8 cellular contexts compared by ENCODE assay signal in genomic region chr15:42919794-42920280, GRCh38. TPM values are rescaled to one million over a fixed set of nuclear protein-coding genes. Genes with fewer than 3 reads are reported as not detected.
DNase-seq lines count a peak whose midpoint lies in the region; ATAC-seq and TF ChIP-seq lines count a peak whose summit lies in the region.

No MANE protein-coding gene starts in this region.

- H3K36me3 Mint-ChIP-seq in natural killer cell treated with Interleukin-12 subunit alpha and Interleukin-12 subunit beta and Interleukin-15 and Interleukin-18, amount 100 ng/mL, for 72 hours = no peaks in the 10 kb centered on the region

- no peak for TF ChIP-seq CTCF in NB4 (IDR thresholded peaks at IDR 0.05; ENCODE audit: low read depth, low read length)
- TF ChIP-seq CTCF in fibroblast of mammary gland (conservative IDR thresholded peaks at IDR 0.05; ENCODE audit: control insufficient read depth, insufficient read depth, low read depth, low read length) = no peak

- no peak for TF ChIP-seq POLR2A in NB4 (IDR thresholded peaks at IDR 0.05; ENCODE audit: extremely low read depth, insufficient read length)

- DNase-seq in SIG-M5 treated with dmso at 0.1 percent for 504 hours (lab: John Stamatoyannopoulos, UW; ENCODE audit: unreplicated experiment) (peak; percentile 56), SIG-M5 (lab: John Stamatoyannopoulos, UW) (no peak), NB4 (ENCODE audit: low read depth) (peak; percentile 70), activated T-cell treated with anti-CD3 and anti-CD28 coated beads for 24 hours (ENCODE audit: low read depth) (peak; percentile 2), fibroblast of mammary gland (ENCODE audit: low read depth) (peak; percentile 41)
- no peak for DNase-seq in natural killer cell treated with Interleukin-12 subunit alpha and Interleukin-12 subunit beta and Interleukin-15 and Interleukin-18, amount 100 ng/mL, for 72 hours (ENCODE audit: low spot score)

- H3K4me1 Mint-ChIP-seq in natural killer cell treated with Interleukin-12 subunit alpha and Interleukin-12 subunit beta and Interleukin-15 and Interleukin-18, amount 100 ng/mL, for 72 hours (ENCODE audit: low read depth in 2 of 2) = peaks cover 26 to 36% of the 10 kb centered on the region in 2 donors

- H3K4me3 ChIP-seq in NB4 (ENCODE audit: low read depth, low read length) = peak overlapping the region; percentile 79
- peak overlapping the region; percentile 79 for H3K4me3 ChIP-seq in fibroblast of mammary gland (ENCODE audit: control insufficient read depth, low read depth, low read length)

- ATAC-seq in natural killer cell treated with Interleukin-12 subunit alpha and Interleukin-12 subunit beta and Interleukin-15 and Interleukin-18, amount 100 ng/mL, for 72 hours = no peak
- ATAC-seq in HG02870 (IDR thresholded peaks at IDR 0.05; ENCODE audit: unreplicated experiment) = no peak
- no peak for ATAC-seq in HG02798 (IDR thresholded peaks at IDR 0.05; ENCODE audit: poor library complexity, unreplicated experiment)

- peak overlapping the region; percentile 91 for H3K4me3 Mint-ChIP-seq in natural killer cell treated with Interleukin-12 subunit alpha and Interleukin-12 subunit beta and Interleukin-15 and Interleukin-18, amount 100 ng/mL, for 72 hours

- H3K27me3 Mint-ChIP-seq in natural killer cell treated with Interleukin-12 subunit alpha and Interleukin-12 subunit beta and Interleukin-15 and Interleukin-18, amount 100 ng/mL, for 72 hours = no peaks in the 10 kb centered on the region

- peak overlapping the region; percentile 82 to 93 for H3K27ac Mint-ChIP-seq in natural killer cell treated with Interleukin-12 subunit alpha and Interleukin-12 subunit beta and Interleukin-15 and Interleukin-18, amount 100 ng/mL, for 72 hours

- H3K9me3 Mint-ChIP-seq in natural killer cell treated with Interleukin-12 subunit alpha and Interleukin-12 subunit beta and Interleukin-15 and Interleukin-18, amount 100 ng/mL, for 72 hours = no peaks in the 10 kb centered on the region

RNA-seq across cellular contexts. Expression of gene TTBK2, which starts 0.7 kb away (rescaled TPM):
- total RNA-seq in natural killer cell treated with Interleukin-12 subunit alpha and Interleukin-12 subunit beta and Interleukin-15 and Interleukin-18, amount 100 ng/mL, for 72 hours = 10 to 100 TPM; 14.0 to 21.9 TPM

Comparison
In these comparisons a context has a peak if more than half of its experiments do, and no peak if none do; other contexts are left out.
1. DNase-seq: peak in SIG-M5 treated with dmso at 0.1 percent for 504 hours (single experiment), NB4 (single experiment), activated T-cell treated with anti-CD3 and anti-CD28 coated beads for 24 hours (single experiment) and fibroblast of mammary gland (single experiment); none in SIG-M5 (single experiment) and natural killer cell treated with Interleukin-12 subunit alpha and Interleukin-12 subunit beta and Interleukin-15 and Interleukin-18, amount 100 ng/mL, for 72 hours (single experiment).